8 cellular contexts compared by ENCODE assay signal in the genomic region with DNA sequence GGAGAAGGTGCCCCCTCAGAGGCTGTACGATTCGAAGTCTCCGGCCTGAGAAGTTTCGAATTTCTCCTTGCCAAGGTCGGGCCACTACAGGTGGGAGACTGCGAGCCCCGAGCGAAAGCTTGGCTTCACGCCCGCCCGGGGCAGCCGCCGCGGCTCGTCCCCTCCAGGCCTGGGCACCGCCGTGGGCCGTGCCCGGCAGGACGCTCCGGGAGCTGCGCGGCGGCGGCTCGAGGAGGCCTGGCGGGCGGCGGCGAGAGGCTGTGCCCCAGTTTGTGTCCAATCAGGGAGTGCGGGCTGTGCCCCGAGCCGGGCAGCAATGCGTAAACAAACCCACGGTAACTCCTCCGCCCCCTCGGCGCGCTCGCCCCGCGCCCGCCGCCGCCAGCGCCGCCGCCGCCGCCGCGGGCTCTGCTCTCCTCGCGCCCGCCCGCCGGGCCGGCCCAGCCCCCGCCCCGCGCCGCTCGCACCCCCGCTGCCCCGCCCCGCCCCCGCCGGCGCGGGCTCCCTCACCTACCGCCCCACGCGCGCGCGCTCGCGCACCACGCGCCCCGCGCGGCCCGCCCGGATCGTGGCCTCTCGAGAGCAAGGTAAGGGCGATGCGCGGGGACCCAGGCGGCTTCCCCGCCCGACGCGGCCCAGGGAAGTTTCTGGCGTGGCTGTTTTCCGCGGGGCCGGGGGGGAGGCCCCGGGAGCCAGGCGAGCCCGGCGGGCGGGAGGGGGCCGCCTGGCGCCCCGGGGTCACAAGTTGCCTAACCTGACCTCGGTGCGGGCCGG.
DNase-seq lines count a peak whose midpoint lies in the region; ATAC-seq lines count a peak whose summit lies in the region.

No MANE protein-coding gene starts in this region.

- peak; percentile 56 for ATAC-seq in HG02840 (IDR thresholded peaks at IDR 0.05; ENCODE audit: low FRiP score, unreplicated experiment)

- peak; percentile 3 for DNase-seq in NCI-H2107 (lab: John Stamatoyannopoulos, UW)
- no peak for DNase-seq in NCI-H2107 treated with DMSO at 0.1 percent for 48 hours (lab: John Stamatoyannopoulos, UW; ENCODE audit: unreplicated experiment)
- peak; percentile 27 for DNase-seq in NCI-H2171 treated with DMSO at 0.1 percent for 48 hours (lab: John Stamatoyannopoulos, UW)
- DNase-seq in activated CD8-positive, alpha-beta memory T cell treated with anti-CD3 and anti-CD28 coated beads, Interleukin-2, amount 50 U/mL, for 1 hour (ENCODE audit: extremely low read depth): peak; percentile 42
- DNase-seq in effector memory CD4-positive, alpha-beta T cell: peak; percentile 69 to 74 (median 72)
- peak; percentile 81 for DNase-seq in medulla oblongata (ENCODE audit: extremely low spot score)
- DNase-seq in stimulated activated CD4-positive, alpha-beta T cell treated with anti-CD3 and anti-CD28 coated beads, TNF-alpha, amount 100 ng/mL, for 24 hours (ENCODE audit: low read depth in 3 of 3): peak; percentile 31 to 58 (median 40)

- peaks cover 14% of the 10 kb centered on the region for H3K4me1 ChIP-seq in effector memory CD4-positive, alpha-beta T cell (ENCODE audit: control insufficient read depth, insufficient read depth, low read length, poor library complexity, severe bottlenecking)

- H3K4me3 ChIP-seq in effector memory CD4-positive, alpha-beta T cell (ENCODE audit: insufficient read depth, low read depth, low read length, poor library complexity, severe bottlenecking): peak overlapping the region; percentile 70

- H3K27me3 ChIP-seq in effector memory CD4-positive, alpha-beta T cell (replicated peaks; ENCODE audit: control insufficient read depth, insufficient read depth, low read length, poor library complexity, severe bottlenecking): no peaks in the 10 kb centered on the region

- H3K27ac ChIP-seq in effector memory CD4-positive, alpha-beta T cell (ENCODE audit: insufficient read depth, low read length, poor library complexity, severe bottlenecking): peak overlapping the region; percentile 91

- H3K36me3 ChIP-seq in effector memory CD4-positive, alpha-beta T cell (ENCODE audit: control insufficient read depth, insufficient read depth, low read length): no peaks in the 10 kb centered on the region

- no peaks in the 10 kb centered on the region for H3K9me3 ChIP-seq in effector memory CD4-positive, alpha-beta T cell (ENCODE audit: control insufficient read depth, low read length)
